ENCODE assay signal across 19 cellular contexts in genomic region chr9:86943871-86944240, GRCh38. TPM values are rescaled to one million over a fixed set of nuclear protein-coding genes. Genes with fewer than 3 reads are reported as not detected.
DNase-seq lines count a peak whose midpoint lies in the region; ATAC-seq and TF ChIP-seq lines count a peak whose summit lies in the region.
"Had no signal": no experiment of that assay in that cellular context is flagged by ENCODE, and none has a peak within 500 bp of the region (broad histone marks: within the 10 kb centered on the region; RNA-seq: fewer than 3 reads in every experiment).

No MANE protein-coding gene starts in this region.

- DNase-seq in heart right ventricle, result no peak
- DNase-seq in left ventricle myocardium superior, result no peak
- DNase-seq in fibroblast of the aortic adventitia (ENCODE audit: low read depth), result no peak
- no peak for DNase-seq in GM13976 (ENCODE audit: low spot score)
- no peak for DNase-seq in stimulated activated naive CD4-positive, alpha-beta T cell treated with Interleukin-2 at 50 U/mL for 16 hours (lab: John Stamatoyannopoulos, UW)
- DNase-seq in testis, result no peak
- DNase-seq: activated CD8-positive, alpha-beta T cell treated with anti-CD3 and anti-CD28 coated beads, Interleukin-2, amount 10 ng/mL, durations not matched to agents 7 days and 5 days; adrenal gland; hippocampal formation; NCI-H82; stimulated activated CD4-positive, alpha-beta T cell treated with anti-CD3 and anti-CD28 coated beads, Interleukin-4, amount 100 ng/mL, for 4 hours; SW 1271 had no signal

- TF ChIP-seq POLR2A in testis (IDR thresholded peaks at IDR 0.05), result no peak

- H3K27me3 ChIP-seq in heart right ventricle (peaks cover 0 to 72% (median 21%) of the 10 kb centered on the region in 7 donors), neuron (ENCODE audit: insufficient read depth, low read length) (no peaks in the 10 kb centered on the region), testis (no peaks in the 10 kb centered on the region)
- H3K27me3 ChIP-seq: adrenal gland had no signal

- H3K36me3 ChIP-seq in heart right ventricle (no peaks in the 10 kb centered on the region), neuron (ENCODE audit: insufficient read depth, low read length) (no peaks in the 10 kb centered on the region), testis (ENCODE audit: low read depth, missing control alignments) (no peaks in the 10 kb centered on the region)
- H3K36me3 ChIP-seq: adrenal gland, tibial nerve had no signal

- H2AFZ ChIP-seq in neuron (ENCODE audit: low read depth, low read length), result no peak overlapping the region

- 88 to 93% methylated on average over 1 of the region's 1 CpG for WGBS in heart right ventricle, 2 donors
- 64 to 84% methylated on average over 1 of the region's 1 CpG for WGBS in testis, 2 donors

- H3K9me3 ChIP-seq in heart right ventricle (no peaks in the 10 kb centered on the region), neuron (ENCODE audit: low read length) (no peaks in the 10 kb centered on the region), testis (no peaks in the 10 kb centered on the region)
- H3K9me3 ChIP-seq: adrenal gland, tibial nerve had no signal

- TF ChIP-seq CTCF in heart right ventricle (IDR thresholded peaks at IDR 0.05), result no peak
- TF ChIP-seq CTCF in fibroblast of the aortic adventitia (IDR thresholded peaks at IDR 0.05; ENCODE audit: insufficient read depth, low read length), result no peak
- TF ChIP-seq CTCF in GM13976 (IDR thresholded peaks at IDR 0.05; ENCODE audit: borderline replicate concordance, control extremely low read depth, extremely low read depth, insufficient read depth, missing control alignments), result no peak
- TF ChIP-seq CTCF in testis (IDR thresholded peaks at IDR 0.05), result no peak

- ATAC-seq in heart right ventricle (no peak), left ventricle myocardium superior (no peak), HG03432 (IDR thresholded peaks at IDR 0.05; ENCODE audit: unreplicated experiment) (no peak)
- ATAC-seq: A549; activated CD8-positive, alpha-beta T cell treated with anti-CD3 and anti-CD28 coated beads, Interleukin-2, amount 10 ng/mL, durations not matched to agents 7 days and 5 days; GM12878; K562 had no signal

- intact Hi-C loops in heart right ventricle (cut with DNase I), result loop anchor here in 4 of 10 donors (10.0 kb wide), 3 partner anchors 209 to 459 kb away; no protein-coding TSS in a partner anchor
- intact Hi-C loops in left ventricle myocardium superior (cut with micrococcal nuclease), result no loop called here
- intact Hi-C loops in testis (cut with DNase I; ENCODE audit: low total_unique reads), result no loop called here

- H3K4me1 ChIP-seq in heart right ventricle (peaks cover 0 to 36% (median 10%) of the 10 kb centered on the region in 9 donors), neuron (ENCODE audit: insufficient read depth, low read length) (peaks cover 51% of the 10 kb centered on the region), testis (peaks cover 19% of the 10 kb centered on the region)

- H3K4me3 ChIP-seq in heart right ventricle (peak overlapping the region in 7 of 10 donors; percentile 80 to 96 (median 85)), fibroblast of the aortic adventitia (ENCODE audit: low read depth, low read length) (peak overlapping the region; percentile 92), neuron (ENCODE audit: low read length) (peak overlapping the region; percentile 56), testis (no peak overlapping the region)
- H3K4me3 ChIP-seq: A549, GM12878, K562 had no signal

- peak overlapping the region in 1 of 10 donors; percentile 41 for H3K27ac ChIP-seq in heart right ventricle
- H3K27ac ChIP-seq in testis, result no peak overlapping the region
- H3K27ac ChIP-seq: A549, adrenal gland had no signal

- in situ Hi-C loops in GM13976 (cut with MboI; ENCODE audit: low sequenced_read_pairs, unreplicated experiment), result no loop called here

RNA-seq across cellular contexts. Expression of gene GAS1, which starts 3.5 kb away (rescaled TPM):
- 10 to 100 TPM in 5 of 10 donors, 1 to 10 TPM in 5; 3.2 to 26.3 (median 10.3) TPM for total RNA-seq in heart right ventricle
- 10 to 100 TPM in 1 of 2 donors, 1 to 10 TPM in 1; 10.0 to 11.2 TPM for polyA plus RNA-seq in heart right ventricle
- 19.7 TPM for total RNA-seq in left ventricle myocardium superior
- total RNA-seq in fibroblast of the aortic adventitia (ENCODE audit: low replicate concordance), result 25.0 and 107 TPM in 2 replicates
- 10 to 100 TPM; 12.9 to 13.9 TPM for total RNA-seq in testis
- polyA plus RNA-seq in testis (ENCODE audit: insufficient read depth, low read depth, low replicate concordance), result 25.7 TPM
- total RNA-seq: G401, GM12878 had no signal
- polyA plus RNA-seq: GM12878, K562 had no signal

Comparison
In these comparisons a context has a peak if more than half of its experiments do, and no peak if none do; other contexts are left out.
1. H3K4me3 ChIP-seq: peak in heart right ventricle (7 of 10), fibroblast of the aortic adventitia (single experiment) and neuron (single experiment); none in testis (0 of 2).